ENCODE assay signal across 9 cellular contexts in the genomic region with DNA sequence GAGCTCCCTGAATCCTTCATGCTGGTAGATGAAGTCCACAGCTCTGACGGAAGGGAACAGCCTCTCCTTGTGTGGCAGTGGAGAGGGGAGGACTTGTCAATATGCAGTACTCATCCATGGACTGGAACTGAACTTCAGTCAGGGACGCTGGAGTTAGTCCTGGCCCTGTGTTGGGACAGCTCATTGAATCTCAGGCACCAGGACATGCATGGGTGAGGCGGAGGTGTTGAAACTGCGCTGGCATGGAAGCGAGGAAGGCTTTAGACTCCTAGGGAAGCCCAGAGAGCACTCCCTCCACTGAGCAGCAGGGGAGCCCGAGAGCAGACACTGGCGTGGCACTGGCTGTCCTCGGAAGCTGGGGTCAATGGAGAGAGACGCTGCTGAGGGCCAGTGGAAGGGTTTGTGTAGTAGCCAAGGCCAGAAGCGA.
A peak's percentile ranks its signal among the peaks of the same experiment; 100 is the strongest.
DNase-seq lines count a peak whose midpoint lies in the region; ATAC-seq and TF ChIP-seq lines count a peak whose summit lies in the region.
"Had no signal": no experiment of that assay in that cellular context is flagged by ENCODE, and none has a peak within 500 bp of the region (broad histone marks: within the 10 kb centered on the region; RNA-seq: fewer than 3 reads in every experiment).

No MANE protein-coding gene starts in this region.

- intact Hi-C loops in left cardiac atrium (cut with DNase I): no loop called here
- intact Hi-C loops in dorsolateral prefrontal cortex (cut with DNase I): loop anchor here in 1 of 2 donors (5.0 to 10.0 kb wide), 2 partner anchors 502 to 625 kb away; no protein-coding TSS in a partner anchor

- no peaks in the 10 kb centered on the region for H3K36me3 Mint-ChIP-seq in stimulated activated effector memory CD8-positive, alpha-beta T cell treated with anti-CD3 and anti-CD28 coated beads, Interleukin-12 subunit alpha, Interleukin-12 subunit beta, amount 100 ng/mL, for 72 hours
- peaks cover 2% of the 10 kb centered on the region for H3K36me3 Mint-ChIP-seq in activated CD8-positive, alpha-beta memory T cell treated with anti-CD3 and anti-CD28 coated beads, Interleukin-2, amount 10 ng/mL, durations not matched to agents 7 days and 5 days

- no peak overlapping the region for H3K4me3 Mint-ChIP-seq in stimulated activated effector memory CD8-positive, alpha-beta T cell treated with anti-CD3 and anti-CD28 coated beads, Interleukin-12 subunit alpha, Interleukin-12 subunit beta, amount 100 ng/mL, for 72 hours
- H3K4me3 Mint-ChIP-seq in activated CD8-positive, alpha-beta memory T cell treated with anti-CD3 and anti-CD28 coated beads, Interleukin-2, amount 10 ng/mL, durations not matched to agents 7 days and 5 days: no peak overlapping the region

- H3K4me1 Mint-ChIP-seq in stimulated activated effector memory CD8-positive, alpha-beta T cell treated with anti-CD3 and anti-CD28 coated beads, Interleukin-12 subunit alpha, Interleukin-12 subunit beta, amount 100 ng/mL, for 72 hours: peaks cover 42% of the 10 kb centered on the region
- peaks cover 29% of the 10 kb centered on the region for H3K4me1 Mint-ChIP-seq in activated CD8-positive, alpha-beta memory T cell treated with anti-CD3 and anti-CD28 coated beads, Interleukin-2, amount 10 ng/mL, durations not matched to agents 7 days and 5 days

- CTCF ChIA-PET in activated CD8-positive, alpha-beta memory T cell treated with anti-CD3 and anti-CD28 coated beads, Interleukin-2, amount 10 ng/mL, durations not matched to agents 7 days and 5 days (lab: Charles Lee): interaction anchor here (0.8 to 1.4 kb wide), 3 partner anchors 11 to 490 kb away, joined by 3 read pairs; no protein-coding TSS in a partner anchor

- DNase-seq in NCI-H82 (lab: John Stamatoyannopoulos, UW) (peak; percentile 67), NCI-H82 treated with DMSO at 0.1 percent for 48 hours (lab: John Stamatoyannopoulos, UW; ENCODE audit: unreplicated experiment) (no peak), RPMI7951 (ENCODE audit: low read depth) (peak; percentile 57), left cardiac atrium (no peak), dorsolateral prefrontal cortex (no peak)
- DNase-seq in stimulated activated effector memory CD8-positive, alpha-beta T cell treated with anti-CD3 and anti-CD28 coated beads, Interleukin-12 subunit alpha, Interleukin-12 subunit beta, amount 100 ng/mL, for 72 hours (ENCODE audit: low spot score in 2 of 2): no peak
- DNase-seq in activated CD8-positive, alpha-beta memory T cell treated with anti-CD3 and anti-CD28 coated beads, Interleukin-2, amount 10 ng/mL, durations not matched to agents 7 days and 5 days: no peak
- DNase-seq: C1 segment of cervical spinal cord had no signal

- TF ChIP-seq CTCF in dorsolateral prefrontal cortex (IDR thresholded peaks at IDR 0.05 in 54 of 56, conservative IDR thresholded peaks at IDR 0.05 in 2 of 56; ENCODE audit: low read depth in 1 of 56, partially characterized antibody in 56 of 56): peak in 16 of 56 donors; percentile 7 to 34 (median 16)

- H3K9me3 Mint-ChIP-seq in stimulated activated effector memory CD8-positive, alpha-beta T cell treated with anti-CD3 and anti-CD28 coated beads, Interleukin-12 subunit alpha, Interleukin-12 subunit beta, amount 100 ng/mL, for 72 hours: peaks cover 2% of the 10 kb centered on the region
- no peaks in the 10 kb centered on the region for H3K9me3 Mint-ChIP-seq in activated CD8-positive, alpha-beta memory T cell treated with anti-CD3 and anti-CD28 coated beads, Interleukin-2, amount 10 ng/mL, durations not matched to agents 7 days and 5 days (ENCODE audit: low read depth)

- ATAC-seq in left cardiac atrium (peak; percentile 72 to 83), HG03139 (IDR thresholded peaks at IDR 0.05; ENCODE audit: unreplicated experiment) (no peak)
- no peak for ATAC-seq in stimulated activated effector memory CD8-positive, alpha-beta T cell treated with anti-CD3 and anti-CD28 coated beads, Interleukin-12 subunit alpha, Interleukin-12 subunit beta, amount 100 ng/mL, for 72 hours
- ATAC-seq in activated CD8-positive, alpha-beta memory T cell treated with anti-CD3 and anti-CD28 coated beads, Interleukin-2, amount 10 ng/mL, durations not matched to agents 7 days and 5 days: no peak

- H3K27me3 Mint-ChIP-seq in activated CD8-positive, alpha-beta memory T cell treated with anti-CD3 and anti-CD28 coated beads, Interleukin-2, amount 10 ng/mL, durations not matched to agents 7 days and 5 days: peaks cover 21% of the 10 kb centered on the region

- H3K27me3 ChIP-seq in dorsolateral prefrontal cortex: no peaks in the 10 kb centered on the region

- peak overlapping the region; percentile 10 for H3K27ac Mint-ChIP-seq in stimulated activated effector memory CD8-positive, alpha-beta T cell treated with anti-CD3 and anti-CD28 coated beads, Interleukin-12 subunit alpha, Interleukin-12 subunit beta, amount 100 ng/mL, for 72 hours
- H3K27ac Mint-ChIP-seq in activated CD8-positive, alpha-beta memory T cell treated with anti-CD3 and anti-CD28 coated beads, Interleukin-2, amount 10 ng/mL, durations not matched to agents 7 days and 5 days: no peak overlapping the region

- H3K27ac ChIP-seq in dorsolateral prefrontal cortex: no peak overlapping the region

- no peak overlapping the region for H3K4me3 ChIP-seq in dorsolateral prefrontal cortex

Comparison
In these comparisons a context has a peak if more than half of its experiments do, and no peak if none do; other contexts are left out.
1. DNase-seq: peak in NCI-H82 (single experiment) and RPMI7951 (single experiment); none in NCI-H82 treated with DMSO at 0.1 percent for 48 hours (single experiment), left cardiac atrium (single experiment), stimulated activated effector memory CD8-positive, alpha-beta T cell treated with anti-CD3 and anti-CD28 coated beads, Interleukin-12 subunit alpha, Interleukin-12 subunit beta, amount 100 ng/mL, for 72 hours (0 of 2), activated CD8-positive, alpha-beta memory T cell treated with anti-CD3 and anti-CD28 coated beads, Interleukin-2, amount 10 ng/mL, durations not matched to agents 7 days and 5 days (single experiment) and dorsolateral prefrontal cortex (0 of 10).
2. ATAC-seq: peak in left cardiac atrium (2 of 2); none in stimulated activated effector memory CD8-positive, alpha-beta T cell treated with anti-CD3 and anti-CD28 coated beads, Interleukin-12 subunit alpha, Interleukin-12 subunit beta, amount 100 ng/mL, for 72 hours (single experiment), activated CD8-positive, alpha-beta memory T cell treated with anti-CD3 and anti-CD28 coated beads, Interleukin-2, amount 10 ng/mL, durations not matched to agents 7 days and 5 days (single experiment) and HG03139 (single experiment).